In the genomic region with DNA sequence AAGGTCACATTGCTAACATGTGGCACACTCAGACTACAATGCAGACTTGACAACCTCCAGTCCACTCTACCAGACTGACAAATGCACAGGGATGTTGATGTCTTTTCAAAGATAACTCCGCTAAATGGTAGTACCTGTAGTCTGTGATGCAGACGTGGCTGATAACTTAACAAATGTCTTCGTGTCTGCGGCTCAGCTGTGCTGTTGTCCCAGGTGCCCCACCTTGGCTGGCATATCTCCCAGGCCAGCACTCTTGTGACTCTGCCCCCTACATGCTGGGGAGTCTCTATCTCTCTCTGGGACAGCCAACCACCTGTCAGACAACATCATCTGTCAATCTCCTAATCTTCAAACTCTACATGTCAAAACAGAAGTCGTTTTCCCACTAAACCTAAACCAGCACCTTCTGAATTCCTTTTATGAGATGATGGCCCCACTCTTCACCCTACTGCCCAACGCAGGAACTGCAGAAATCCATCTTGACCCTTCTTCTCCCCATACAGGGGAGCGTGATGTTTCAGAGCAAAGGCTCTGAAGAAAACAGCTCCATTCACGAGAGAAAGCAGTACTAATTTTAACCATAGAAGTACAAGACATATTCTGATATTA, we compare ENCODE assay signal across 12 cellular contexts.
DNase-seq lines count a peak whose midpoint lies in the region; ATAC-seq and TF ChIP-seq lines count a peak whose summit lies in the region.
"Had no signal": no experiment of that assay in that cellular context is flagged by ENCODE, and none has a peak within 500 bp of the region (broad histone marks: within the 10 kb centered on the region; RNA-seq: fewer than 3 reads in every experiment).

No MANE protein-coding gene starts in this region.

- H3K4me3 Mint-ChIP-seq in IgD-negative memory B cell = no peak overlapping the region
- no peak overlapping the region for H3K4me3 Mint-ChIP-seq in neural crest cell
- no peak overlapping the region for H3K4me3 Mint-ChIP-seq in CD4-positive, alpha-beta T cell

- H3K9me3 Mint-ChIP-seq in IgD-negative memory B cell = no peaks in the 10 kb centered on the region
- peaks cover 4% of the 10 kb centered on the region for H3K9me3 Mint-ChIP-seq in neural crest cell
- no peaks in the 10 kb centered on the region for H3K9me3 Mint-ChIP-seq in CD4-positive, alpha-beta T cell

- no peak overlapping the region for H3K27ac ChIP-seq in CD4-positive, alpha-beta T cell (ENCODE audit: low read depth, low read length)
- H3K27ac ChIP-seq: heart left ventricle, HL-60 had no signal

- no peak for ATAC-seq in HG02571 (IDR thresholded peaks at IDR 0.05; ENCODE audit: unreplicated experiment)
- no peak for ATAC-seq in CD4-positive, alpha-beta T cell (ENCODE audit: poor library complexity)
- ATAC-seq: heart left ventricle had no signal

- DNase-seq in GM06990 (ENCODE audit: extremely low read depth, insufficient read length) (no peak), choroid plexus epithelial cell (ENCODE audit: low read depth) (no peak), neural crest cell (ENCODE audit: low read depth, low spot score) (no peak), NCI-H526 (lab: John Stamatoyannopoulos, UW) (no peak)
- no peak for DNase-seq in CD4-positive, alpha-beta T cell
- DNase-seq: activated CD4-positive, CD25-positive, alpha-beta regulatory T cell treated with anti-CD3 and anti-CD28 coated beads, Interleukin-2, amount 50 U/mL, for 72 hours; amygdala; heart left ventricle; left colon had no signal

- H3K4me1 Mint-ChIP-seq in IgD-negative memory B cell (peaks cover 11 to 20% (median 14%) of the 10 kb centered on the region in 3 donors), neural crest cell (peaks cover 11% of the 10 kb centered on the region)
- H3K4me1 Mint-ChIP-seq in CD4-positive, alpha-beta T cell (ENCODE audit: low read depth) = peaks cover 5% of the 10 kb centered on the region

- CTCF ChIA-PET in CD4-positive, alpha-beta T cell (lab: Charles Lee) = no interaction called here

- no peaks in the 10 kb centered on the region for H3K27me3 ChIP-seq in GM06990 (replicated peaks; ENCODE audit: control insufficient read depth, insufficient read depth, low read length)
- H3K27me3 ChIP-seq in CD4-positive, alpha-beta T cell (ENCODE audit: control insufficient read depth, insufficient read depth, low read length) = no peaks in the 10 kb centered on the region
- H3K27me3 ChIP-seq: heart left ventricle had no signal

- peak overlapping the region in 2 of 3 donors; percentile 3 to 47 for H3K27ac Mint-ChIP-seq in IgD-negative memory B cell
- H3K27ac Mint-ChIP-seq in neural crest cell (ENCODE audit: unreplicated experiment) = no peak overlapping the region
- H3K27ac Mint-ChIP-seq in CD4-positive, alpha-beta T cell = no peak overlapping the region

- H3K36me3 Mint-ChIP-seq in IgD-negative memory B cell = peaks cover 4% of the 10 kb centered on the region
- H3K36me3 Mint-ChIP-seq in neural crest cell (ENCODE audit: low read depth) = peaks cover 20% of the 10 kb centered on the region
- no peaks in the 10 kb centered on the region for H3K36me3 Mint-ChIP-seq in CD4-positive, alpha-beta T cell (ENCODE audit: low read depth)

- H3K27me3 Mint-ChIP-seq in IgD-negative memory B cell (no peaks in the 10 kb centered on the region), neural crest cell (ENCODE audit: low read depth) (no peaks in the 10 kb centered on the region)
- no peaks in the 10 kb centered on the region for H3K27me3 Mint-ChIP-seq in CD4-positive, alpha-beta T cell

- H3K4me3 ChIP-seq in GM06990 (replicated peaks; ENCODE audit: low read depth, low read length) (no peak overlapping the region), choroid plexus epithelial cell (ENCODE audit: low read depth, low read length) (no peak overlapping the region)
- H3K4me3 ChIP-seq: heart left ventricle had no signal

- peak; percentile 28 for TF ChIP-seq CTCF in GM06990 (IDR thresholded peaks at IDR 0.05; ENCODE audit: insufficient read depth, low read length, poor library complexity, severe bottlenecking)
- TF ChIP-seq CTCF in choroid plexus epithelial cell (conservative IDR thresholded peaks at IDR 0.05; ENCODE audit: low read depth, low read length) = peak; percentile 47
- peak; percentile 42 for TF ChIP-seq CTCF in neural crest cell (conservative IDR thresholded peaks at IDR 0.05)
- TF ChIP-seq CTCF in CD4-positive, alpha-beta T cell (IDR thresholded peaks at IDR 0.05) = no peak

- H3K36me3 ChIP-seq in GM06990 (ENCODE audit: control insufficient read depth, insufficient read depth, low read length) = no peaks in the 10 kb centered on the region; the same call in 1 of the 2 replicates

- no peaks in the 10 kb centered on the region for H3K9me3 ChIP-seq in CD4-positive, alpha-beta T cell (ENCODE audit: control insufficient read depth, low read length)
- H3K9me3 ChIP-seq: heart left ventricle had no signal

- POLR2A ChIA-PET in CD4-positive, alpha-beta T cell (lab: Charles Lee) = no interaction called here

- intact Hi-C loops in CD4-positive, alpha-beta T cell (cut with DNase I, micrococcal nuclease) = loop anchor here in 1 of 2 experiments (10.0 kb wide), 1 partner anchor 530 kb away; no protein-coding TSS in a partner anchor

Comparison
In these comparisons a context has a peak if more than half of its experiments do, and no peak if none do; other contexts are left out.
1. H3K27ac Mint-ChIP-seq: peak in IgD-negative memory B cell (2 of 3); none in neural crest cell (single experiment) and CD4-positive, alpha-beta T cell (single experiment).